ENCODE assay signal across 8 cellular contexts in the genomic region with DNA sequence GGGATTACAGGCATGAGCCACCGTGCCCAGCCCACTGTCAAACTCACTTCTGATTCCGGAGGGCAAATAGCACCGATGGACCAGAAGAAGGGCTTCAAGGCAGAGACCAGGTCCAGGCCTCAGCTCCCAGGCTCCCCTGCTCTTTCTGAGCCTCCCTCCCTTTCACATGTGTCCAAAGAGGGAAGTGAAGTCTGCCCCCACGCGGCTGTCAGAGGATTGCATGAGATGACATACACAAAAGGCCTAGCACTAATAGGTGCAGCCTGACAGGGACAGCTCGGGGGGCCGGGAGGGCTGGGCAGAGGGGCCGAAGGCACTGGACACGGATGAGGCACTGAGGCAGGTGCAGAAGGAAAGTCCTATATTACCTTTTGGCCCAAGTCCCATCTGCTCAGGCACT. TPM values are rescaled to one million over a fixed set of nuclear protein-coding genes. Genes with fewer than 3 reads are reported as not detected.
A peak's percentile ranks its signal among the peaks of the same experiment; 100 is the strongest.
DNase-seq lines count a peak whose midpoint lies in the region; ATAC-seq and TF ChIP-seq lines count a peak whose summit lies in the region.
"Had no signal": no experiment of that assay in that cellular context is flagged by ENCODE, and none has a peak within 500 bp of the region (broad histone marks: within the 10 kb centered on the region; RNA-seq: fewer than 3 reads in every experiment).

No MANE protein-coding gene starts in this region.

- H3K9me3 Mint-ChIP-seq in activated CD8-positive, alpha-beta T cell treated with anti-CD3 and anti-CD28 coated beads for 36 hours: no peaks in the 10 kb centered on the region
- no peaks in the 10 kb centered on the region for H3K9me3 Mint-ChIP-seq in memory B cell
- H3K9me3 Mint-ChIP-seq: T-helper 1 cell treated with Interleukin-12 subunit alpha and Interleukin-12 subunit beta and Interleukin-4 antibody, amounts not matched to agents 30 μg/mL and 1 μg/mL, for 36 hours had no signal

- H3K4me3 Mint-ChIP-seq in activated CD8-positive, alpha-beta T cell treated with anti-CD3 and anti-CD28 coated beads for 36 hours: no peak overlapping the region
- H3K4me3 Mint-ChIP-seq in memory B cell: no peak overlapping the region
- H3K4me3 Mint-ChIP-seq: T-helper 1 cell treated with Interleukin-12 subunit alpha and Interleukin-12 subunit beta and Interleukin-4 antibody, amounts not matched to agents 30 μg/mL and 1 μg/mL, for 36 hours had no signal

- DNase-seq in GM10248 (ENCODE audit: extremely low spot score) (peak; percentile 72), memory B cell (ENCODE audit: low spot score in 2 of 2) (peak in 1 of 2 donors; percentile 5), DMS79 (lab: John Stamatoyannopoulos, UW) (no peak)
- DNase-seq in activated CD8-positive, alpha-beta T cell treated with anti-CD3 and anti-CD28 coated beads for 36 hours: peak; percentile 63

- intact Hi-C loops in activated CD8-positive, alpha-beta T cell treated with anti-CD3 and anti-CD28 coated beads for 36 hours (cut with micrococcal nuclease): no loop called here

- peaks cover 2% of the 10 kb centered on the region for H3K27me3 Mint-ChIP-seq in activated CD8-positive, alpha-beta T cell treated with anti-CD3 and anti-CD28 coated beads for 36 hours
- peaks cover 4% of the 10 kb centered on the region for H3K27me3 Mint-ChIP-seq in memory B cell

- TF ChIP-seq RAD21 in Ishikawa (IDR thresholded peaks at IDR 0.05; ENCODE audit: low read depth): peak; percentile 17; the same call in 1 of the 2 replicates

- ATAC-seq in activated CD8-positive, alpha-beta T cell treated with anti-CD3 and anti-CD28 coated beads for 36 hours: peak; percentile 70
- peak; percentile 32 for ATAC-seq in memory B cell (ENCODE audit: low read depth)
- ATAC-seq in HG02852 (IDR thresholded peaks at IDR 0.05; ENCODE audit: unreplicated experiment): no peak
- no peak for ATAC-seq in HG03097 (IDR thresholded peaks at IDR 0.05; ENCODE audit: low FRiP score, unreplicated experiment)

- CTCF ChIA-PET in GM10248 (lab: Yijun Ruan, JAX): interaction anchor here (0.8 to 1.9 kb wide), 7 partner anchors 9 to 508 kb away, joined by 3 to 8 read pairs (median 3); no protein-coding TSS in a partner anchor
- CTCF ChIA-PET in activated CD8-positive, alpha-beta T cell treated with anti-CD3 and anti-CD28 coated beads for 36 hours (lab: Charles Lee): interaction anchor here (0.7 to 1.3 kb wide), 4 partner anchors 9 to 32 kb away, joined by 3 to 4 read pairs (median 3); no protein-coding TSS in a partner anchor

- peak; percentile 50 for TF ChIP-seq CTCF in GM10248 (IDR thresholded peaks at IDR 0.05; ENCODE audit: control extremely low read depth, extremely low read depth, low read depth, missing control alignments)
- TF ChIP-seq CTCF in activated CD8-positive, alpha-beta T cell treated with anti-CD3 and anti-CD28 coated beads for 36 hours (IDR thresholded peaks at IDR 0.05): peak; percentile 25

- POLR2A ChIA-PET in GM10248 (lab: Yijun Ruan, JAX): no interaction called here
- POLR2A ChIA-PET in activated CD8-positive, alpha-beta T cell treated with anti-CD3 and anti-CD28 coated beads for 36 hours (lab: Charles Lee): no interaction called here

- no peaks in the 10 kb centered on the region for H3K36me3 Mint-ChIP-seq in activated CD8-positive, alpha-beta T cell treated with anti-CD3 and anti-CD28 coated beads for 36 hours (ENCODE audit: low read depth)
- H3K36me3 Mint-ChIP-seq in memory B cell: peaks cover 3% of the 10 kb centered on the region

- no peak overlapping the region for H3K27ac Mint-ChIP-seq in activated CD8-positive, alpha-beta T cell treated with anti-CD3 and anti-CD28 coated beads for 36 hours
- no peak overlapping the region for H3K27ac Mint-ChIP-seq in memory B cell
- H3K27ac Mint-ChIP-seq: T-helper 1 cell treated with Interleukin-12 subunit alpha and Interleukin-12 subunit beta and Interleukin-4 antibody, amounts not matched to agents 30 μg/mL and 1 μg/mL, for 36 hours had no signal

- TF ChIP-seq EP300 in Ishikawa (IDR thresholded peaks at IDR 0.05; ENCODE audit: borderline replicate concordance): no peak

- peaks cover 11% of the 10 kb centered on the region for H3K4me1 Mint-ChIP-seq in activated CD8-positive, alpha-beta T cell treated with anti-CD3 and anti-CD28 coated beads for 36 hours (ENCODE audit: low read depth)
- H3K4me1 Mint-ChIP-seq in memory B cell: no peaks in the 10 kb centered on the region

TF ChIP-seq in Ishikawa, 13 proteins besides CTCF, POLR2A, EP300 and RAD21:
- 0 out of 2 replicates have a peak, but pooled peaks have one; percentile 34 for TF ChIP-seq MAX (IDR thresholded peaks at IDR 0.05)
- TF ChIP-seq TEAD4 (IDR thresholded peaks at IDR 0.05): no peak
- TF ChIP-seq FOXM1 (IDR thresholded peaks at IDR 0.05; ENCODE audit: borderline replicate concordance, low read depth): no peak
- no peak for TF ChIP-seq TAF1 (IDR thresholded peaks at IDR 0.05; ENCODE audit: low read depth)
- no peak for TF ChIP-seq USF1 (IDR thresholded peaks at IDR 0.05)
- TF ChIP-seq CREB1 (IDR thresholded peaks at IDR 0.05; ENCODE audit: low read depth): no peak

RNA-seq across cellular contexts. Expression of gene FBP1, which starts 16.1 kb away (rescaled TPM):
- total RNA-seq in activated CD8-positive, alpha-beta T cell treated with anti-CD3 and anti-CD28 coated beads for 36 hours: 1 to 10 TPM; 1.2 to 1.4 TPM

RNA-seq across cellular contexts. Expression of gene FBP2, which starts 29.6 kb away (rescaled TPM):
- not detected for total RNA-seq in activated CD8-positive, alpha-beta T cell treated with anti-CD3 and anti-CD28 coated beads for 36 hours

Comparison
In these comparisons a context has a peak if more than half of its experiments do, and no peak if none do; other contexts are left out.
1. ATAC-seq: peak in activated CD8-positive, alpha-beta T cell treated with anti-CD3 and anti-CD28 coated beads for 36 hours (single experiment) and memory B cell (single experiment); none in HG02852 (single experiment) and HG03097 (single experiment).